ENCODE assay signal across 31 cellular contexts in genomic region chr22:40233886-40234285, GRCh38.
"Had no signal": no experiment of that assay in that cellular context is flagged by ENCODE, and none has a peak within 500 bp of the region (broad histone marks: within the 10 kb centered on the region; RNA-seq: fewer than 3 reads in every experiment).

No MANE protein-coding gene starts in this region.

- H2AFZ ChIP-seq: PC-9 had no signal

- H3K4me3 ChIP-seq: ascending aorta, cardiac muscle cell, PC-9 had no signal

- DNase-seq: activated CD4-positive, alpha-beta T cell treated with anti-CD3 and anti-CD28 coated beads, Interleukin-2, amount 10 ng/mL, durations not matched to agents 24 days and 14 days; activated CD4-positive, alpha-beta T cell treated with anti-CD3 and anti-CD28 coated beads, Interleukin-2, amount 50 U/mL, for 4 hours; activated CD8-positive, alpha-beta T cell treated with anti-CD3 and anti-CD28 coated beads for 36 hours; activated effector memory CD4-positive, alpha-beta T cell treated with anti-CD3 and anti-CD28 coated beads, Interleukin-2, amount 50 U/mL, for 16 hours; activated naive CD4-positive, alpha-beta T cell; activated T-cell treated with anti-CD3 and anti-CD28 coated beads for 4 hours; activated T-cell treated with anti-CD3 and anti-CD28 coated beads, Interleukin-2, amount 50 U/mL, for 72 hours; amygdala; Karpas-422; KBM-7; NCI-H1105; NCI-H1417 treated with DMSO at 0.1 percent for 48 hours; NCI-H1930; NCI-H510A; NCI-H526; NCI-H748 treated with DMSO at 0.1 percent for 48 hours; NK-92 treated with Interleukin-12 subunit alpha and Interleukin-12 subunit beta, amount 100 ng/mL, for 24 hours; PC-9; SIG-M5; SW 1271; T-helper 1 cell; T1000; WERI-Rb-1 had no signal

- H3K9me3 ChIP-seq: ascending aorta had no signal

- H3K4me2 ChIP-seq: PC-9 had no signal

- H3K27me3 ChIP-seq: ascending aorta, cardiac muscle cell had no signal

- ATAC-seq: activated CD8-positive, alpha-beta T cell treated with anti-CD3 and anti-CD28 coated beads for 36 hours; activated naive CD4-positive, alpha-beta T cell treated with anti-CD3 and anti-CD28 coated beads, Interleukin-2, amount 50 U/mL, for 72 hours; activated T-cell treated with anti-CD3 and anti-CD28 coated beads, Interleukin-2, amount 50 U/mL, for 72 hours; activated T-helper 17 cell treated with anti-CD3 and anti-CD28 coated beads, Interleukin-2, amount 50 U/mL, for 72 hours; Right ventricle myocardium inferior had no signal

- H3K4me3 Mint-ChIP-seq: activated CD4-positive, alpha-beta T cell treated with anti-CD3 and anti-CD28 coated beads, Interleukin-2, amount 10 ng/mL, durations not matched to agents 24 days and 14 days; activated CD8-positive, alpha-beta T cell treated with anti-CD3 and anti-CD28 coated beads for 36 hours; activated T-cell treated with anti-CD3 and anti-CD28 coated beads, Interleukin-2, amount 50 U/mL, for 72 hours; activated T-helper 17 cell treated with anti-CD3 and anti-CD28 coated beads, Interleukin-2, amount 50 U/mL, for 72 hours; central memory CD8-positive, alpha-beta T cell had no signal

- H3K36me3 ChIP-seq: cardiac muscle cell had no signal

- FAIRE-seq: RCC 7860 had no signal

- H3K27me3 Mint-ChIP-seq: activated CD4-positive, alpha-beta T cell treated with anti-CD3 and anti-CD28 coated beads, Interleukin-2, amount 10 ng/mL, durations not matched to agents 24 days and 14 days; activated CD8-positive, alpha-beta T cell treated with anti-CD3 and anti-CD28 coated beads for 36 hours; activated T-helper 17 cell treated with anti-CD3 and anti-CD28 coated beads, Interleukin-2, amount 50 U/mL, for 72 hours; central memory CD8-positive, alpha-beta T cell had no signal

- H3K27ac Mint-ChIP-seq: activated CD4-positive, alpha-beta T cell treated with anti-CD3 and anti-CD28 coated beads, Interleukin-2, amount 10 ng/mL, durations not matched to agents 24 days and 14 days; activated CD8-positive, alpha-beta T cell treated with anti-CD3 and anti-CD28 coated beads for 36 hours; activated naive CD4-positive, alpha-beta T cell treated with anti-CD3 and anti-CD28 coated beads, Interleukin-2, amount 50 U/mL, for 72 hours; activated T-cell treated with anti-CD3 and anti-CD28 coated beads, Interleukin-2, amount 50 U/mL, for 72 hours; activated T-helper 17 cell treated with anti-CD3 and anti-CD28 coated beads, Interleukin-2, amount 50 U/mL, for 72 hours had no signal

- H3K9me3 Mint-ChIP-seq: activated CD4-positive, alpha-beta T cell treated with anti-CD3 and anti-CD28 coated beads, Interleukin-2, amount 10 ng/mL, durations not matched to agents 24 days and 14 days; activated CD8-positive, alpha-beta T cell treated with anti-CD3 and anti-CD28 coated beads for 36 hours; activated naive CD4-positive, alpha-beta T cell treated with anti-CD3 and anti-CD28 coated beads, Interleukin-2, amount 50 U/mL, for 72 hours; activated T-helper 17 cell treated with anti-CD3 and anti-CD28 coated beads, Interleukin-2, amount 50 U/mL, for 72 hours; central memory CD8-positive, alpha-beta T cell had no signal

- H3K27ac ChIP-seq: ascending aorta, cardiac muscle cell, PC-9, RWPE1, WERI-Rb-1 had no signal
